15 cellular contexts compared by ENCODE assay signal in the genomic region with DNA sequence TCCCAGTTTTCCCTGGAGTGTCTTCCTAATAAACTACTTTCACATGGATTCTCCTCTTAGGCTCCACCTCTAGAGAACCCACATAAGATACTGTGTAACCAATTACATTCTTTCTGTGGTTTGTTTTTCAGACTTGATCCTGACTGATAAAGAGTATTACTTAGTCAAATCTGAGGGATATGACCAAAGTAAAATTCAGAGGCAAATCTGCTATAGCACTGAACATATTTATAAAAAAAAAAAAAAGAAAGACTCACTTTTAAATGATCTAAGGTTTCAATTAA. TPM values are rescaled to one million over a fixed set of nuclear protein-coding genes. Genes with fewer than 3 reads are reported as not detected.
DNase-seq lines count a peak whose midpoint lies in the region; ATAC-seq, FAIRE-seq and TF ChIP-seq lines count a peak whose summit lies in the region.
"Had no signal": no experiment of that assay in that cellular context is flagged by ENCODE, and none has a peak within 500 bp of the region (broad histone marks: within the 10 kb centered on the region; RNA-seq: fewer than 3 reads in every experiment).

No MANE protein-coding gene starts in this region.

- no peak for ATAC-seq in HG03025 (IDR thresholded peaks at IDR 0.05; ENCODE audit: low FRiP score, unreplicated experiment)

- intact Hi-C loops in PC-9 (cut with micrococcal nuclease; ENCODE audit: unreplicated experiment) = no loop called here
- intact Hi-C loops in esophagus muscularis mucosa (cut with DNase I) = loop anchor here (5.0 kb wide), 1 partner anchor 207 kb away; no protein-coding TSS in a partner anchor

- peak; percentile 15 for FAIRE-seq in small intestine (lab: Jason Lieb, UNC)

- H3K27me3 Mint-ChIP-seq in activated naive CD4-positive, alpha-beta T cell treated with anti-CD3 and anti-CD28 coated beads, Interleukin-2, amount 10 ng/mL, durations not matched to agents 7 days and 5 days = no peaks in the 10 kb centered on the region
- H3K27me3 Mint-ChIP-seq in endothelial cell (ENCODE audit: unreplicated experiment) = peaks cover 4% of the 10 kb centered on the region

- no peak overlapping the region for H3K4me2 ChIP-seq in PC-9

- H3K79me2 ChIP-seq in PC-9 (ENCODE audit: low read depth) = no peaks in the 10 kb centered on the region

- H3K27ac Mint-ChIP-seq in activated naive CD4-positive, alpha-beta T cell treated with anti-CD3 and anti-CD28 coated beads, Interleukin-2, amount 10 ng/mL, durations not matched to agents 7 days and 5 days = peak overlapping the region; percentile 43
- H3K27ac Mint-ChIP-seq in endothelial cell (ENCODE audit: unreplicated experiment) = peak overlapping the region; percentile 81

- TF ChIP-seq CTCF in PC-9 (conservative IDR thresholded peaks at IDR 0.05) = no peak
- TF ChIP-seq CTCF in endothelial cell (IDR thresholded peaks at IDR 0.05; ENCODE audit: unreplicated experiment) = no peak
- no peak for TF ChIP-seq CTCF in esophagus muscularis mucosa (IDR thresholded peaks at IDR 0.05)

- H3K27me3 ChIP-seq in PC-9 (ENCODE audit: insufficient read depth, low read depth) (no peaks in the 10 kb centered on the region), small intestine (ENCODE audit: control insufficient read depth in 2 of 2, insufficient read depth in 2 of 2, low read length in 2 of 2) (no peaks in the 10 kb centered on the region), esophagus muscularis mucosa (no peaks in the 10 kb centered on the region)
- H3K27me3 ChIP-seq: stomach had no signal

- CTCF ChIA-PET in activated naive CD4-positive, alpha-beta T cell treated with anti-CD3 and anti-CD28 coated beads, Interleukin-2, amount 10 ng/mL, durations not matched to agents 7 days and 5 days (lab: Charles Lee) = interaction anchor here (1.0 to 7.7 kb wide), 13 partner anchors 10 to 190 kb away, joined by 3 to 151 read pairs (median 6); a partner anchor contains a TSS
- CTCF ChIA-PET in PC-9 (lab: Charles Lee) = interaction anchor here (0.6 to 4.2 kb wide), 4 partner anchors 13 to 191 kb away, joined by 3 to 50 read pairs (median 6); no protein-coding TSS in a partner anchor

- H3K36me3 ChIP-seq in PC-9 (ENCODE audit: low read depth) = peaks cover 13% of the 10 kb centered on the region; the same call in 1 of the 2 replicates
- no peaks in the 10 kb centered on the region for H3K36me3 ChIP-seq in small intestine (ENCODE audit: control insufficient read depth in 2 of 2, insufficient read depth in 2 of 2, low read length in 2 of 2)
- H3K36me3 ChIP-seq in esophagus muscularis mucosa = no peaks in the 10 kb centered on the region
- H3K36me3 ChIP-seq: stomach had no signal

- DNase-seq in activated naive CD4-positive, alpha-beta T cell treated with anti-CD3 and anti-CD28 coated beads, Interleukin-2, amount 10 ng/mL, durations not matched to agents 7 days and 5 days = no peak
- no peak for DNase-seq in activated naive CD4-positive, alpha-beta T cell (lab: John Stamatoyannopoulos, UW)
- DNase-seq in PC-9 (no peak), endothelial cell (ENCODE audit: low spot score) (no peak), small intestine (no peak), esophagus muscularis mucosa (ENCODE audit: extremely low spot score) (no peak), DMS 273 (lab: John Stamatoyannopoulos, UW; ENCODE audit: unreplicated experiment) (no peak)
- DNase-seq: activated effector memory CD4-positive, alpha-beta T cell treated with Interleukin-2 at 50 U/mL for 16 hours; mucosa of descending colon; NCI-H524 treated with DMSO at 0.1 percent for 48 hours; stimulated activated CD4-positive, alpha-beta T cell treated with anti-CD3 and anti-CD28 coated beads, Interleukin-4, amount 100 ng/mL, for 4 hours; stomach had no signal

- H3K36me3 Mint-ChIP-seq in activated naive CD4-positive, alpha-beta T cell treated with anti-CD3 and anti-CD28 coated beads, Interleukin-2, amount 10 ng/mL, durations not matched to agents 7 days and 5 days = peaks cover 75% of the 10 kb centered on the region
- peaks cover 5% of the 10 kb centered on the region for H3K36me3 Mint-ChIP-seq in endothelial cell (ENCODE audit: low read depth, unreplicated experiment)

- H3K4me1 ChIP-seq in PC-9 (replicated peaks; ENCODE audit: insufficient read depth) (no peaks in the 10 kb centered on the region), small intestine (ENCODE audit: control insufficient read depth in 2 of 2, insufficient read depth in 1 of 2, low read depth in 1 of 2, low read length in 1 of 2) (peaks cover 0 to 4% of the 10 kb centered on the region in 2 donors), esophagus muscularis mucosa (peaks cover 0 to 37% (median 28%) of the 10 kb centered on the region in 4 donors)

- peaks cover 7% of the 10 kb centered on the region for H3F3A ChIP-seq in PC-9 (ENCODE audit: insufficient read depth, low read depth)

- no peak overlapping the region for H2AFZ ChIP-seq in PC-9

- H3K4me3 ChIP-seq in PC-9 (no peak overlapping the region), small intestine (ENCODE audit: low read depth in 1 of 2, low read length in 2 of 2) (no peak overlapping the region), esophagus muscularis mucosa (no peak overlapping the region)
- H3K4me3 ChIP-seq: mucosa of descending colon, stomach had no signal

- no peaks in the 10 kb centered on the region for H4K20me1 ChIP-seq in PC-9 (ENCODE audit: insufficient read depth)

- H3K9me3 ChIP-seq in PC-9 (ENCODE audit: insufficient read depth, low read depth) = no peaks in the 10 kb centered on the region
- no peaks in the 10 kb centered on the region for H3K9me3 ChIP-seq in small intestine (ENCODE audit: control insufficient read depth, low read depth)
- no peaks in the 10 kb centered on the region for H3K9me3 ChIP-seq in esophagus muscularis mucosa
- H3K9me3 ChIP-seq: mucosa of descending colon, stomach had no signal

- no peak for TF ChIP-seq EP300 in esophagus muscularis mucosa (IDR thresholded peaks at IDR 0.05)

- POLR2A ChIA-PET in PC-9 (lab: Charles Lee; ENCODE audit: unreplicated experiment) = interaction anchor here (0.6 kb wide), 1 partner anchor 139 kb away, joined by 7 read pairs; no protein-coding TSS in a partner anchor

- no peak overlapping the region for H3K4me3 Mint-ChIP-seq in activated naive CD4-positive, alpha-beta T cell treated with anti-CD3 and anti-CD28 coated beads, Interleukin-2, amount 10 ng/mL, durations not matched to agents 7 days and 5 days
- no peak overlapping the region for H3K4me3 Mint-ChIP-seq in endothelial cell (ENCODE audit: unreplicated experiment)
- H3K4me3 Mint-ChIP-seq: WTC11 had no signal

- H3K9me3 Mint-ChIP-seq in activated naive CD4-positive, alpha-beta T cell treated with anti-CD3 and anti-CD28 coated beads, Interleukin-2, amount 10 ng/mL, durations not matched to agents 7 days and 5 days = no peaks in the 10 kb centered on the region
- H3K9me3 Mint-ChIP-seq in endothelial cell (ENCODE audit: unreplicated experiment) = no peaks in the 10 kb centered on the region
- H3K9me3 Mint-ChIP-seq: WTC11 had no signal

- peaks cover 53% of the 10 kb centered on the region for H3K4me1 Mint-ChIP-seq in activated naive CD4-positive, alpha-beta T cell treated with anti-CD3 and anti-CD28 coated beads, Interleukin-2, amount 10 ng/mL, durations not matched to agents 7 days and 5 days
- H3K4me1 Mint-ChIP-seq in endothelial cell (ENCODE audit: unreplicated experiment) = peaks cover 4% of the 10 kb centered on the region
- H3K4me1 Mint-ChIP-seq: WTC11 had no signal

- TSS peak; percentile 2 for BruUV-seq in PC-9 (replicated peaks; lab: Mats Ljungman, UMichigan)

- H3K27ac ChIP-seq in PC-9 (no peak overlapping the region), small intestine (ENCODE audit: low read depth in 1 of 2, low read length in 1 of 2) (no peak overlapping the region), esophagus muscularis mucosa (replicated peaks in 1 of 4) (peak overlapping the region in 1 of 4 donors; percentile 0)

- no peaks in the 10 kb centered on the region for H3K9me2 ChIP-seq in PC-9 (ENCODE audit: insufficient read depth)

- TF ChIP-seq POLR2A in esophagus muscularis mucosa (IDR thresholded peaks at IDR 0.05; ENCODE audit: low read depth) = no peak

RNA-seq across cellular contexts. Expression of a gene that starts 13.9 kb away (rescaled TPM):
- total RNA-seq in PC-9 (2021) (17.7 and 28.7 TPM in 2 replicates), endothelial cell (ENCODE audit: unreplicated experiment) (5.5 TPM), esophagus muscularis mucosa (1 to 10 TPM in 1 of 4 donors, under 1 TPM in 2, not detected in 1; 0.23 to 1.5 (median 0.91) TPM)
- polyA plus RNA-seq in small intestine = 1 to 10 TPM in 1 of 3 donors, not detected in 2; 3.6 TPM

RNA-seq across cellular contexts. Expression of a gene that starts 29.7 kb away (rescaled TPM):
- total RNA-seq in PC-9 (2021) (6.1 and 6.5 TPM in 2 replicates), endothelial cell (ENCODE audit: unreplicated experiment) (not detected), esophagus muscularis mucosa (not detected)
- under 1 TPM in 1 of 3 donors, not detected in 2; 0.04 TPM for polyA plus RNA-seq in small intestine
- total RNA-seq: epithelial cell of proximal tubule, mucosa of descending colon, stomach, WTC11 had no signal
- polyA plus RNA-seq: stomach had no signal

RNA-seq across cellular contexts. Expression of a gene that starts 33.8 kb away (rescaled TPM):
- total RNA-seq in PC-9 (2021) = 0.55 TPM in 2 replicates
- total RNA-seq in endothelial cell (ENCODE audit: unreplicated experiment) = 0.26 TPM
- under 1 TPM in 1 of 3 donors, not detected in 2; 0.24 TPM for polyA plus RNA-seq in small intestine
- total RNA-seq in esophagus muscularis mucosa = under 1 TPM in 1 of 4 donors, not detected in 3; 0.13 TPM
- total RNA-seq: mucosa of descending colon, stomach had no signal
